ENCODE assay signal across 12 cellular contexts in the genomic region with DNA sequence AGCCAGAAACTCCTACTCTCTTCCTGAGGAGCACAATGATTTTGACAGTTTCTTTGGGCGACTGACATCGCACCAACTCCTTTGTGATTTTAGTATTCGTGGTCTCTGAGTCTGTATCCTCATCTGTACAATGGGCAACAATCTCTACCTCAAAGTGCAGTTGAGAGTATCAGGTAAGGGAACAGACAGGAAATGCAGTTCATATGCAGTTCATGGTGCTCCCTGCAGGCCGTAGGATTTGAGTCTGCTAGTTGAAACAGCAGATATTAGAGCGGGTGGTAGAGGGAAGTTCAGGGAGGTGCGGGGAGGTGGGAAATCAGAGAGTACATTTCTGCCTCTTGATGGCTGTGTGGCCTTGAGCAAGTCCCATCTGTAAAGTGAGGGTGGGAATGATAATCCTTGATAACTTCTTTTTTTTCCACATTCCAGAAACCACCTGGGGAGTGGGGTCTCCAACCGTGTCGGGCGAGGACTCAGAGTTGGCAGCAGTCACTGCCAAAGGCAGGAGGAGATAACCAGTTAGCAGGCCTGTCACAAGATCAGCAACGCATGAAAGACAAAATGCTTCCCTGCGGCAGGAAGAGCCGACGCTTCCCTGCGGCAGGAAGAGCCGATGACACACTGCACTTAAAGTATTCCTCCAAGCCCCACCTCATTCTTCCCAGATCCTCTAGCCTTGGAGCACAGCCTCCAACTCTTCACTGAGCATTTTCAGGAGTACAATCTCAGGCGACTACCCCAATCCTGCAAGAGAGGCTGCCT. TPM values are rescaled to one million over a fixed set of nuclear protein-coding genes. Genes with fewer than 3 reads are reported as not detected.
DNase-seq lines count a peak whose midpoint lies in the region; ATAC-seq and TF ChIP-seq lines count a peak whose summit lies in the region.
"Had no signal": no experiment of that assay in that cellular context is flagged by ENCODE, and none has a peak within 500 bp of the region (broad histone marks: within the 10 kb centered on the region; RNA-seq: fewer than 3 reads in every experiment).

No MANE protein-coding gene starts in this region.

- no peak overlapping the region for H3K27ac Mint-ChIP-seq in activated CD8-positive, alpha-beta memory T cell treated with anti-CD3 and anti-CD28 coated beads, Interleukin-2, amount 10 ng/mL, durations not matched to agents 7 days and 5 days
- H3K27ac Mint-ChIP-seq: activated T-helper 1 cell treated with anti-CD3 and anti-CD28 coated beads, Interleukin-12 subunit alpha, Interleukin-12 subunit beta, Interleukin-2, Interleukin-4 antibody, amounts not matched to agents 30 ng/mL and 10 ng/mL and 1 ng/mL, durations not matched to agents 14 hours and 24 hours and 36 hours had no signal

- in situ Hi-C loops in Caki2 (cut with HindIII; ENCODE audit: low pct_unique_long_range_greater_than_20kb, low sequenced_read_pairs): no loop called here

- H3K4me3 ChIP-seq in NB4 (ENCODE audit: low read depth, low read length): no peak overlapping the region
- H3K4me3 ChIP-seq in cardiac fibroblast (replicated peaks in 1 of 2; ENCODE audit: low read depth in 2 of 2, low read length in 2 of 2): no peak overlapping the region
- no peak overlapping the region for H3K4me3 ChIP-seq in lower lobe of right lung

- H3K4me1 ChIP-seq in lower lobe of right lung: no peaks in the 10 kb centered on the region
- H3K4me1 ChIP-seq: parathyroid adenoma had no signal

- H3K9me3 Mint-ChIP-seq in activated CD8-positive, alpha-beta memory T cell treated with anti-CD3 and anti-CD28 coated beads, Interleukin-2, amount 10 ng/mL, durations not matched to agents 7 days and 5 days (ENCODE audit: low read depth): no peaks in the 10 kb centered on the region
- H3K9me3 Mint-ChIP-seq: activated T-helper 1 cell treated with anti-CD3 and anti-CD28 coated beads, Interleukin-12 subunit alpha, Interleukin-12 subunit beta, Interleukin-2, Interleukin-4 antibody, amounts not matched to agents 30 ng/mL and 10 ng/mL and 1 ng/mL, durations not matched to agents 14 hours and 24 hours and 36 hours had no signal

- H3K4me1 Mint-ChIP-seq in activated CD8-positive, alpha-beta memory T cell treated with anti-CD3 and anti-CD28 coated beads, Interleukin-2, amount 10 ng/mL, durations not matched to agents 7 days and 5 days: peaks cover 26% of the 10 kb centered on the region

- TF ChIP-seq POLR2A in NB4 (IDR thresholded peaks at IDR 0.05; ENCODE audit: extremely low read depth, insufficient read length): no peak

- ATAC-seq in lower lobe of right lung (no peak), HG02852 (IDR thresholded peaks at IDR 0.05; ENCODE audit: unreplicated experiment) (no peak)
- ATAC-seq in activated CD8-positive, alpha-beta memory T cell treated with anti-CD3 and anti-CD28 coated beads, Interleukin-2, amount 10 ng/mL, durations not matched to agents 7 days and 5 days: no peak

- no peak overlapping the region for H3K27ac ChIP-seq in lower lobe of right lung
- H3K27ac ChIP-seq: parathyroid adenoma had no signal

- no peaks in the 10 kb centered on the region for H3K27me3 ChIP-seq in lower lobe of right lung (ENCODE audit: low read depth)

- no peak overlapping the region for H3K4me3 Mint-ChIP-seq in activated CD8-positive, alpha-beta memory T cell treated with anti-CD3 and anti-CD28 coated beads, Interleukin-2, amount 10 ng/mL, durations not matched to agents 7 days and 5 days
- H3K4me3 Mint-ChIP-seq: activated T-helper 1 cell treated with anti-CD3 and anti-CD28 coated beads, Interleukin-12 subunit alpha, Interleukin-12 subunit beta, Interleukin-2, Interleukin-4 antibody, amounts not matched to agents 30 ng/mL and 10 ng/mL and 1 ng/mL, durations not matched to agents 14 hours and 24 hours and 36 hours had no signal

- H3K9me3 ChIP-seq in lower lobe of right lung: no peaks in the 10 kb centered on the region

- TF ChIP-seq CTCF in NB4 (IDR thresholded peaks at IDR 0.05; ENCODE audit: low read depth, low read length) (no peak), cardiac fibroblast (IDR thresholded peaks at IDR 0.05; ENCODE audit: low read depth, low read length) (no peak), lower lobe of right lung (IDR thresholded peaks at IDR 0.05) (no peak)

- CTCF ChIA-PET in activated CD8-positive, alpha-beta memory T cell treated with anti-CD3 and anti-CD28 coated beads, Interleukin-2, amount 10 ng/mL, durations not matched to agents 7 days and 5 days (lab: Charles Lee): no interaction called here

- H3K36me3 ChIP-seq in lower lobe of right lung: no peaks in the 10 kb centered on the region

- peaks cover 44% of the 10 kb centered on the region for H3K27me3 Mint-ChIP-seq in activated CD8-positive, alpha-beta memory T cell treated with anti-CD3 and anti-CD28 coated beads, Interleukin-2, amount 10 ng/mL, durations not matched to agents 7 days and 5 days

- DNase-seq in Caki2 (ENCODE audit: low read depth) (peak; percentile 86), NB4 (ENCODE audit: low read depth) (peak; percentile 19), cardiac fibroblast (ENCODE audit: low read depth in 2 of 2) (peak; percentile 61 to 71), lower lobe of right lung (peak; percentile 14), occipital lobe (lab: John Stamatoyannopoulos, UW) (no peak), NOMO-1 treated with dmso at 0.1 percent for 144 hours (lab: John Stamatoyannopoulos, UW; ENCODE audit: unreplicated experiment) (no peak)
- no peak for DNase-seq in activated CD8-positive, alpha-beta memory T cell treated with anti-CD3 and anti-CD28 coated beads, Interleukin-2, amount 10 ng/mL, durations not matched to agents 7 days and 5 days
- DNase-seq: DMS153, NCI-H748 treated with DMSO at 0.1 percent for 48 hours had no signal

- no peaks in the 10 kb centered on the region for H3K36me3 Mint-ChIP-seq in activated CD8-positive, alpha-beta memory T cell treated with anti-CD3 and anti-CD28 coated beads, Interleukin-2, amount 10 ng/mL, durations not matched to agents 7 days and 5 days

- intact Hi-C loops in lower lobe of right lung (cut with DNase I): no loop called here

RNA-seq across cellular contexts. Expression of a gene that starts 6.0 kb away (rescaled TPM):
- total RNA-seq in Caki2 (2014; rRNA removed; shearing (Covaris generic); ENCODE audit: low replicate concordance): 119 and 135 TPM in 2 replicates
- 125 TPM for total RNA-seq in lower lobe of right lung
- 26.2 TPM for total RNA-seq in occipital lobe
- 10 to 100 TPM in 1 of 2 experiments, 1 to 10 TPM in 1; 6.3 to 10.9 TPM for total RNA-seq in activated CD8-positive, alpha-beta memory T cell treated with anti-CD3 and anti-CD28 coated beads, Interleukin-2, amount 10 ng/mL, durations not matched to agents 7 days and 5 days

Comparison
In these comparisons a context has a peak if more than half of its experiments do, and no peak if none do; other contexts are left out.
1. DNase-seq: peak in Caki2 (single experiment), NB4 (single experiment), cardiac fibroblast (2 of 2) and lower lobe of right lung (single experiment); none in occipital lobe (single experiment), activated CD8-positive, alpha-beta memory T cell treated with anti-CD3 and anti-CD28 coated beads, Interleukin-2, amount 10 ng/mL, durations not matched to agents 7 days and 5 days (single experiment) and NOMO-1 treated with dmso at 0.1 percent for 144 hours (single experiment).